In genomic region chr3:129238945-129239705, GRCh38 we compare ENCODE assay signal across 8 cellular contexts. TPM values are rescaled to one million over a fixed set of nuclear protein-coding genes. Genes with fewer than 3 reads are reported as not detected.
A peak's percentile ranks its signal among the peaks of the same experiment; 100 is the strongest.
DNase-seq lines count a peak whose midpoint lies in the region; ATAC-seq and TF ChIP-seq lines count a peak whose summit lies in the region.

No MANE protein-coding gene starts in this region.

- no peak overlapping the region for H3K4me2 ChIP-seq in neural progenitor cell

- CTCF ChIA-PET in activated CD8-positive, alpha-beta memory T cell treated with anti-CD3 and anti-CD28 coated beads, Interleukin-2, amount 10 ng/mL, durations not matched to agents 7 days and 5 days (lab: Charles Lee): interaction anchor here (0.7 to 4.7 kb wide), 14 partner anchors 7 to 621 kb away, joined by 3 to 26 read pairs (median 6); partner anchors contain the start of genes CNBP, COPG1 and RAB43

- DNase-seq in activated CD8-positive, alpha-beta memory T cell treated with anti-CD3 and anti-CD28 coated beads, Interleukin-2, amount 10 ng/mL, durations not matched to agents 7 days and 5 days: peak; percentile 80
- no peak for DNase-seq in activated CD8-positive, alpha-beta memory T cell treated with anti-CD3 and anti-CD28 coated beads, Interleukin-2, amount 50 U/mL, for 4 hours
- peak; percentile 25 to 48 for DNase-seq in activated CD4-positive, alpha-beta T cell treated with anti-CD3 and anti-CD28 coated beads, Interleukin-2, amount 50 U/mL, for 48 hours
- DNase-seq in fibroblast of villous mesenchyme (ENCODE audit: low read depth): peak; percentile 80
- DNase-seq in stimulated activated naive CD8-positive, alpha-beta T cell treated with anti-CD3 and anti-CD28 coated beads, Interleukin-15, amount 100 ng/mL, for 72 hours: peak; percentile 25 to 61
- DNase-seq in GDM1 (lab: John Stamatoyannopoulos, UW): no peak
- no peak for DNase-seq in GM19240 (ENCODE audit: insufficient read length, low spot score)
- no peak for DNase-seq in neural progenitor cell (ENCODE audit: low spot score)

- H3K4me3 ChIP-seq in fibroblast of villous mesenchyme (ENCODE audit: low read depth, low read length): no peak overlapping the region
- H3K4me3 ChIP-seq in neural progenitor cell: no peak overlapping the region

- H3K36me3 ChIP-seq in neural progenitor cell: no peaks in the 10 kb centered on the region

- no peaks in the 10 kb centered on the region for H3K79me2 ChIP-seq in neural progenitor cell (ENCODE audit: low read depth)

- TF ChIP-seq CTCF in fibroblast of villous mesenchyme (IDR thresholded peaks at IDR 0.05; ENCODE audit: insufficient read depth, low read depth, low read length): no peak
- TF ChIP-seq CTCF in neural progenitor cell (IDR thresholded peaks at IDR 0.05): no peak

- no peaks in the 10 kb centered on the region for H3K27me3 Mint-ChIP-seq in activated CD8-positive, alpha-beta memory T cell treated with anti-CD3 and anti-CD28 coated beads, Interleukin-2, amount 10 ng/mL, durations not matched to agents 7 days and 5 days
- no peaks in the 10 kb centered on the region for H3K27me3 Mint-ChIP-seq in stimulated activated naive CD8-positive, alpha-beta T cell treated with anti-CD3 and anti-CD28 coated beads, Interleukin-15, amount 100 ng/mL, for 72 hours
- H3K27me3 Mint-ChIP-seq in neural progenitor cell (ENCODE audit: insufficient read depth, low read depth): no peaks in the 10 kb centered on the region

- no peaks in the 10 kb centered on the region for H4K20me1 ChIP-seq in neural progenitor cell (ENCODE audit: low read depth)

- H3K4me1 Mint-ChIP-seq in activated CD8-positive, alpha-beta memory T cell treated with anti-CD3 and anti-CD28 coated beads, Interleukin-2, amount 10 ng/mL, durations not matched to agents 7 days and 5 days: peaks cover 48% of the 10 kb centered on the region
- peaks cover 29% of the 10 kb centered on the region for H3K4me1 Mint-ChIP-seq in stimulated activated naive CD8-positive, alpha-beta T cell treated with anti-CD3 and anti-CD28 coated beads, Interleukin-15, amount 100 ng/mL, for 72 hours
- no peaks in the 10 kb centered on the region for H3K4me1 Mint-ChIP-seq in neural progenitor cell

- no peak overlapping the region for H3K27ac ChIP-seq in neural progenitor cell

- no peaks in the 10 kb centered on the region for H3F3A ChIP-seq in neural progenitor cell (ENCODE audit: low read depth)

- H3K4me3 Mint-ChIP-seq in activated CD8-positive, alpha-beta memory T cell treated with anti-CD3 and anti-CD28 coated beads, Interleukin-2, amount 10 ng/mL, durations not matched to agents 7 days and 5 days: peak overlapping the region; percentile 53
- peak overlapping the region; percentile 49 to 62 for H3K4me3 Mint-ChIP-seq in stimulated activated naive CD8-positive, alpha-beta T cell treated with anti-CD3 and anti-CD28 coated beads, Interleukin-15, amount 100 ng/mL, for 72 hours
- no peak overlapping the region for H3K4me3 Mint-ChIP-seq in neural progenitor cell

- H3K9ac ChIP-seq in neural progenitor cell: no peak overlapping the region

- H2AFZ ChIP-seq in neural progenitor cell (replicated peaks): no peak overlapping the region

- no peaks in the 10 kb centered on the region for H3K27me3 ChIP-seq in neural progenitor cell

- H3K9me3 Mint-ChIP-seq in activated CD8-positive, alpha-beta memory T cell treated with anti-CD3 and anti-CD28 coated beads, Interleukin-2, amount 10 ng/mL, durations not matched to agents 7 days and 5 days (ENCODE audit: low read depth): no peaks in the 10 kb centered on the region
- H3K9me3 Mint-ChIP-seq in stimulated activated naive CD8-positive, alpha-beta T cell treated with anti-CD3 and anti-CD28 coated beads, Interleukin-15, amount 100 ng/mL, for 72 hours: no peaks in the 10 kb centered on the region
- H3K9me3 Mint-ChIP-seq in neural progenitor cell: no peaks in the 10 kb centered on the region

- no peaks in the 10 kb centered on the region for H3K9me3 ChIP-seq in neural progenitor cell (ENCODE audit: low read depth)

- peak overlapping the region; percentile 92 for H3K27ac Mint-ChIP-seq in activated CD8-positive, alpha-beta memory T cell treated with anti-CD3 and anti-CD28 coated beads, Interleukin-2, amount 10 ng/mL, durations not matched to agents 7 days and 5 days
- peak overlapping the region; percentile 86 to 93 for H3K27ac Mint-ChIP-seq in stimulated activated naive CD8-positive, alpha-beta T cell treated with anti-CD3 and anti-CD28 coated beads, Interleukin-15, amount 100 ng/mL, for 72 hours
- no peak overlapping the region for H3K27ac Mint-ChIP-seq in neural progenitor cell

- no peaks in the 10 kb centered on the region for H3K4me1 ChIP-seq in neural progenitor cell

- ATAC-seq in activated CD8-positive, alpha-beta memory T cell treated with anti-CD3 and anti-CD28 coated beads, Interleukin-2, amount 10 ng/mL, durations not matched to agents 7 days and 5 days: peak; percentile 87
- ATAC-seq in stimulated activated naive CD8-positive, alpha-beta T cell treated with anti-CD3 and anti-CD28 coated beads, Interleukin-15, amount 100 ng/mL, for 72 hours: peak; percentile 94

- H3K36me3 Mint-ChIP-seq in activated CD8-positive, alpha-beta memory T cell treated with anti-CD3 and anti-CD28 coated beads, Interleukin-2, amount 10 ng/mL, durations not matched to agents 7 days and 5 days: no peaks in the 10 kb centered on the region
- H3K36me3 Mint-ChIP-seq in neural progenitor cell: no peaks in the 10 kb centered on the region

RNA-seq across cellular contexts. Expression of gene COPG1, which starts 10.3 kb away (rescaled TPM):
- total RNA-seq in activated CD8-positive, alpha-beta memory T cell treated with anti-CD3 and anti-CD28 coated beads, Interleukin-2, amount 10 ng/mL, durations not matched to agents 7 days and 5 days: 100 to 1,000 TPM; 130 to 141 TPM
- total RNA-seq in fibroblast of villous mesenchyme (371 and 402 TPM in 2 replicates), neural progenitor cell (ENCODE audit: low replicate concordance) (65.4 and 79.3 TPM in 2 replicates)

RNA-seq across cellular contexts. Expression of gene HMCES, which starts 39.5 kb away (rescaled TPM):
- total RNA-seq in activated CD8-positive, alpha-beta memory T cell treated with anti-CD3 and anti-CD28 coated beads, Interleukin-2, amount 10 ng/mL, durations not matched to agents 7 days and 5 days: 10 to 100 TPM; 43.4 to 52.1 TPM
- total RNA-seq in fibroblast of villous mesenchyme (18.0 and 29.4 TPM in 2 replicates), neural progenitor cell (ENCODE audit: low replicate concordance) (25.1 and 28.6 TPM in 2 replicates)

RNA-seq across cellular contexts. Expression of gene CNBP, which starts 55.4 kb away (rescaled TPM):
- 100 to 1,000 TPM; 270 to 330 TPM for total RNA-seq in activated CD8-positive, alpha-beta memory T cell treated with anti-CD3 and anti-CD28 coated beads, Interleukin-2, amount 10 ng/mL, durations not matched to agents 7 days and 5 days
- total RNA-seq in fibroblast of villous mesenchyme (197 and 202 TPM in 2 replicates), neural progenitor cell (ENCODE audit: low replicate concordance) (424 and 495 TPM in 2 replicates)

Comparison
In these comparisons a context has a peak if more than half of its experiments do, and no peak if none do; other contexts are left out.
1. DNase-seq: peak in activated CD8-positive, alpha-beta memory T cell treated with anti-CD3 and anti-CD28 coated beads, Interleukin-2, amount 10 ng/mL, durations not matched to agents 7 days and 5 days (single experiment), activated CD4-positive, alpha-beta T cell treated with anti-CD3 and anti-CD28 coated beads, Interleukin-2, amount 50 U/mL, for 48 hours (2 of 2), fibroblast of villous mesenchyme (single experiment) and stimulated activated naive CD8-positive, alpha-beta T cell treated with anti-CD3 and anti-CD28 coated beads, Interleukin-15, amount 100 ng/mL, for 72 hours (2 of 2); none in activated CD8-positive, alpha-beta memory T cell treated with anti-CD3 and anti-CD28 coated beads, Interleukin-2, amount 50 U/mL, for 4 hours (single experiment), GDM1 (single experiment), GM19240 (single experiment) and neural progenitor cell (single experiment).